Comparison of ENCODE assay signal across 1 cellular context in genomic region chr16:57447142-57447962, GRCh38.
A peak's percentile ranks its signal among the peaks of the same experiment; 100 is the strongest.
TF ChIP-seq lines count a peak whose summit lies in the region.

TSS of gene CIAPIN1 (minus strand) at chr16:57447385. CDS start at chr16:57440928, 6,457 bp downstream.
TSS of gene COQ9 (plus strand) at chr16:57447479. CDS start at chr16:57447506, 27 bp downstream.

TF ChIP-seq in HepG2, 621 proteins besides CTCF, POLR2A, EP300 and RAD21 (continued from another document and continues in another):
- peak; percentile 90; the same call in 1 of the 2 replicates for TF ChIP-seq ZNF558 (CRISPR knock-in tag; IDR thresholded peaks at IDR 0.05; ENCODE audit: borderline replicate concordance)
- TF ChIP-seq BHLHE40 (IDR thresholded peaks at IDR 0.05; ENCODE audit: low read length): no peak
- TF ChIP-seq POLR2AphosphoS5 (IDR thresholded peaks at IDR 0.05; ENCODE audit: low read depth, low read length): peak; percentile 91
- TF ChIP-seq MXD1 (CRISPR knock-in tag; IDR thresholded peaks at IDR 0.05): peak; percentile 91
- peak; percentile 91 for TF ChIP-seq ZBTB2 (CRISPR knock-in tag; IDR thresholded peaks at IDR 0.05; ENCODE audit: low read depth)
- no peak; the same call in 1 of the 2 replicates for TF ChIP-seq ZNF691 (CRISPR knock-in tag; IDR thresholded peaks at IDR 0.05; ENCODE audit: borderline replicate concordance, low read depth)
- peak; percentile 90; the same call in 1 of the 2 replicates for TF ChIP-seq ZNF782 (CRISPR knock-in tag; IDR thresholded peaks at IDR 0.05; ENCODE audit: borderline replicate concordance)
- TF ChIP-seq MED13 (CRISPR knock-in tag; IDR thresholded peaks at IDR 0.05): peak; percentile 52
- TF ChIP-seq ATF7 (IDR thresholded peaks at IDR 0.05): no peak
- peak; percentile 82 for TF ChIP-seq ATF7 (CRISPR knock-in tag; IDR thresholded peaks at IDR 0.05)
- TF ChIP-seq HNRNPUL1 (IDR thresholded peaks at IDR 0.05; ENCODE audit: low read depth, low read length): no peak
- peak; percentile 96 for TF ChIP-seq ZNF407 (CRISPR knock-in tag; IDR thresholded peaks at IDR 0.05; ENCODE audit: not compliant biosample characterization)
- peak; percentile 40 for TF ChIP-seq ZNF333 (CRISPR knock-in tag; IDR thresholded peaks at IDR 0.05; ENCODE audit: borderline replicate concordance)
- no peak for TF ChIP-seq SYNCRIP (IDR thresholded peaks at IDR 0.05; ENCODE audit: insufficient read depth, low read depth, low read length)
- no peak; the same call in 1 of the 2 replicates for TF ChIP-seq SMAD3 (CRISPR knock-in tag; IDR thresholded peaks at IDR 0.05)
- TF ChIP-seq SIN3B (IDR thresholded peaks at IDR 0.05; ENCODE audit: low read length): peak; percentile 67
- peak; percentile 99 for TF ChIP-seq SPEN (CRISPR knock-in tag; IDR thresholded peaks at IDR 0.05; ENCODE audit: low read depth)
- peak; percentile 81 for TF ChIP-seq ZBTB3 (CRISPR knock-in tag; IDR thresholded peaks at IDR 0.05; ENCODE audit: borderline replicate concordance, low read depth)
- peak; percentile 94; the same call in 1 of the 2 replicates for TF ChIP-seq ZNF34 (CRISPR knock-in tag; IDR thresholded peaks at IDR 0.05; ENCODE audit: borderline replicate concordance)
- peak; percentile 36; the same call in 1 of the 2 replicates for TF ChIP-seq ZNF713 (CRISPR knock-in tag; IDR thresholded peaks at IDR 0.05)
- peak; percentile 82 for TF ChIP-seq CSRNP1 (CRISPR knock-in tag; IDR thresholded peaks at IDR 0.05)
- peak; percentile 89 for TF ChIP-seq RXRA (CRISPR knock-in tag; IDR thresholded peaks at IDR 0.05)
- no peak for TF ChIP-seq ZNF207 (IDR thresholded peaks at IDR 0.05; ENCODE audit: borderline replicate concordance)
- peak; percentile 64; the same call in 1 of the 2 replicates for TF ChIP-seq ZBTB14 (CRISPR knock-in tag; IDR thresholded peaks at IDR 0.05)
- TF ChIP-seq FOXJ3 (CRISPR knock-in tag; IDR thresholded peaks at IDR 0.05; ENCODE audit: borderline replicate concordance): no peak
- peak; percentile 17; the same call in 1 of the 2 replicates for TF ChIP-seq ZSCAN9 (CRISPR knock-in tag; IDR thresholded peaks at IDR 0.05; ENCODE audit: borderline replicate concordance)
- TF ChIP-seq TAF1 (CRISPR knock-in tag; IDR thresholded peaks at IDR 0.05): peak; percentile 100
- peak; percentile 88; the same call in 1 of the 2 replicates for TF ChIP-seq ZNF234 (CRISPR knock-in tag; conservative IDR thresholded peaks at IDR 0.05)
- no peak for TF ChIP-seq TEAD2 (CRISPR knock-in tag; IDR thresholded peaks at IDR 0.05)
- TF ChIP-seq RFX3 (CRISPR knock-in tag; IDR thresholded peaks at IDR 0.05): peak; percentile 77
- no peak for TF ChIP-seq KLF15 (CRISPR knock-in tag; IDR thresholded peaks at IDR 0.05; ENCODE audit: borderline replicate concordance)
- peak; percentile 88 for TF ChIP-seq ZNF580 (CRISPR knock-in tag; IDR thresholded peaks at IDR 0.05; ENCODE audit: borderline replicate concordance, low read depth)
- TF ChIP-seq ZFP1 (CRISPR knock-in tag; IDR thresholded peaks at IDR 0.05): peak; percentile 72
- TF ChIP-seq ZIK1 (CRISPR knock-in tag; IDR thresholded peaks at IDR 0.05; ENCODE audit: borderline replicate concordance, low read depth): peak; percentile 53; the same call in 1 of the 2 replicates
- TF ChIP-seq SP5 (CRISPR knock-in tag; IDR thresholded peaks at IDR 0.05; ENCODE audit: borderline replicate concordance, low read depth): peak; percentile 54; the same call in 1 of the 2 replicates
- TF ChIP-seq GTF3A (CRISPR knock-in tag; conservative IDR thresholded peaks at IDR 0.05): peak; percentile 97; the same call in 1 of the 2 replicates
- TF ChIP-seq ZNF335 (CRISPR knock-in tag; IDR thresholded peaks at IDR 0.05): peak; percentile 93
- TF ChIP-seq MAFF (IDR thresholded peaks at IDR 0.05; ENCODE audit: low read depth, low read length): no peak
- 0 out of 2 replicates have a peak, but pooled peaks have one; percentile 94 for TF ChIP-seq ZNF136 (CRISPR knock-in tag; IDR thresholded peaks at IDR 0.05; ENCODE audit: low read depth)
- TF ChIP-seq MTF2 (CRISPR knock-in tag; IDR thresholded peaks at IDR 0.05; ENCODE audit: borderline replicate concordance): no peak; the same call in 1 of the 2 replicates
- TF ChIP-seq E2F1 (CRISPR knock-in tag; IDR thresholded peaks at IDR 0.05): peak; percentile 73
- TF ChIP-seq ZNF850 (CRISPR knock-in tag; conservative IDR thresholded peaks at IDR 0.05): 0 out of 2 replicates have a peak, but pooled peaks have one; percentile 71
- TF ChIP-seq ZNF678 (CRISPR knock-in tag; IDR thresholded peaks at IDR 0.05): 0 out of 2 replicates have a peak, but pooled peaks have one; percentile 48
- peak; percentile 25; the same call in 1 of the 2 replicates for TF ChIP-seq RFXANK (CRISPR knock-in tag; IDR thresholded peaks at IDR 0.05)
- no peak; the same call in 1 of the 2 replicates for TF ChIP-seq SMYD3 (CRISPR knock-in tag; IDR thresholded peaks at IDR 0.05)
- peak; percentile 94; the same call in 1 of the 2 replicates for TF ChIP-seq ZNF274 (CRISPR knock-in tag; IDR thresholded peaks at IDR 0.05)
- peak; percentile 87; the same call in 1 of the 2 replicates for TF ChIP-seq CREBL2 (CRISPR knock-in tag; IDR thresholded peaks at IDR 0.05; ENCODE audit: borderline replicate concordance)
- TF ChIP-seq SALL1 (CRISPR knock-in tag; IDR thresholded peaks at IDR 0.05): peak; percentile 89
- TF ChIP-seq ZUFSP (CRISPR knock-in tag; IDR thresholded peaks at IDR 0.05; ENCODE audit: borderline replicate concordance): no peak
- TF ChIP-seq CENPT (CRISPR knock-in tag; IDR thresholded peaks at IDR 0.05; ENCODE audit: low read depth): no peak
